8 cellular contexts compared by ENCODE assay signal in genomic region chr4:3292571-3293409, GRCh38. TPM values are rescaled to one million over a fixed set of nuclear protein-coding genes. Genes with fewer than 3 reads are reported as not detected.
DNase-seq lines count a peak whose midpoint lies in the region; ATAC-seq and TF ChIP-seq lines count a peak whose summit lies in the region.

Gene RGS12, plus strand, starts transcription at chr4:3293021. Its CDS starts 23,150 bp downstream, at chr4:3316171.

- peak within 1 kb of the TSS; percentile 100 for H3K4me2 ChIP-seq in fibroblast of lung (ENCODE audit: extremely low read depth, insufficient read depth, low read length)

- peak within 1 kb of the TSS; percentile 88 for H3K4me3 Mint-ChIP-seq in activated T-helper 17 cell treated with anti-CD3 and anti-CD28 coated beads, Interleukin-2, amount 50 U/mL, for 72 hours
- peak within 1 kb of the TSS; percentile 86 to 98 (median 92) for H3K4me3 Mint-ChIP-seq in naive thymus-derived CD4-positive, alpha-beta T cell
- peak within 1 kb of the TSS; percentile 93 for H3K4me3 Mint-ChIP-seq in stimulated activated effector memory CD8-positive, alpha-beta T cell treated with anti-CD3 and anti-CD28 coated beads, Interleukin-12 subunit alpha, Interleukin-12 subunit beta, amount 100 ng/mL, for 72 hours

- peak within 1 kb of the TSS; percentile 81 for H3K27ac ChIP-seq in fibroblast of lung (ENCODE audit: insufficient read depth, low read length)
- peak within 1 kb of the TSS; percentile 69 for H3K27ac ChIP-seq in naive thymus-derived CD4-positive, alpha-beta T cell (ENCODE audit: low read depth, low read length)

- H3K27me3 ChIP-seq in fibroblast of lung (ENCODE audit: control insufficient read depth, insufficient read depth, low read length): no peaks in the 10 kb centered on the region
- H3K27me3 ChIP-seq in naive thymus-derived CD4-positive, alpha-beta T cell (ENCODE audit: control insufficient read depth in 2 of 2, insufficient read depth in 2 of 2, low read length in 2 of 2): no peaks in the 10 kb centered on the region

- H4K20me1 ChIP-seq in fibroblast of lung (ENCODE audit: control insufficient read depth, extremely low read depth, insufficient read depth, low read length): no peaks in the 10 kb centered on the region

- peaks cover 9% of the 10 kb centered on the region for H3K27me3 Mint-ChIP-seq in activated T-helper 17 cell treated with anti-CD3 and anti-CD28 coated beads, Interleukin-2, amount 50 U/mL, for 72 hours
- peaks cover 0 to 68% (median 0%) of the 10 kb centered on the region in 5 donors for H3K27me3 Mint-ChIP-seq in naive thymus-derived CD4-positive, alpha-beta T cell

- peaks cover 4% of the 10 kb centered on the region for H3K9me3 Mint-ChIP-seq in activated T-helper 17 cell treated with anti-CD3 and anti-CD28 coated beads, Interleukin-2, amount 50 U/mL, for 72 hours
- peaks cover 0 to 9% (median 2%) of the 10 kb centered on the region in 11 donors for H3K9me3 Mint-ChIP-seq in naive thymus-derived CD4-positive, alpha-beta T cell
- H3K9me3 Mint-ChIP-seq in stimulated activated effector memory CD8-positive, alpha-beta T cell treated with anti-CD3 and anti-CD28 coated beads, Interleukin-12 subunit alpha, Interleukin-12 subunit beta, amount 100 ng/mL, for 72 hours: peaks cover 3% of the 10 kb centered on the region

- H3K79me2 ChIP-seq in fibroblast of lung (ENCODE audit: control insufficient read depth, insufficient read depth, low read length): peaks cover 22% of the 10 kb centered on the region

- no peak for TF ChIP-seq CTCF in fibroblast of lung (conservative IDR thresholded peaks at IDR 0.05 in 1 of 2, IDR thresholded peaks at IDR 0.05 in 1 of 2; ENCODE audit: low read depth in 1 of 2, low read length in 2 of 2)

- H3K36me3 ChIP-seq in fibroblast of lung (ENCODE audit: control insufficient read depth, insufficient read depth, low read length): no peaks in the 10 kb centered on the region
- H3K36me3 ChIP-seq in naive thymus-derived CD4-positive, alpha-beta T cell (ENCODE audit: control insufficient read depth in 2 of 3, insufficient read depth in 3 of 3, low read length in 3 of 3): peaks cover 0 to 5% (median 0%) of the 10 kb centered on the region in 3 experiments

- no peaks in the 10 kb centered on the region for H3K36me3 Mint-ChIP-seq in activated T-helper 17 cell treated with anti-CD3 and anti-CD28 coated beads, Interleukin-2, amount 50 U/mL, for 72 hours (ENCODE audit: low read depth)
- peaks cover 0 to 7% (median 0%) of the 10 kb centered on the region in 5 donors for H3K36me3 Mint-ChIP-seq in naive thymus-derived CD4-positive, alpha-beta T cell
- no peaks in the 10 kb centered on the region for H3K36me3 Mint-ChIP-seq in stimulated activated effector memory CD8-positive, alpha-beta T cell treated with anti-CD3 and anti-CD28 coated beads, Interleukin-12 subunit alpha, Interleukin-12 subunit beta, amount 100 ng/mL, for 72 hours

- peak within 1 kb of the TSS; percentile 66 for H3K4me3 ChIP-seq in Jurkat, Clone E6-1 (ENCODE audit: low read length)
- peak within 1 kb of the TSS; percentile 80 to 92 (median 82) for H3K4me3 ChIP-seq in fibroblast of lung (replicated peaks in 1 of 4; ENCODE audit: control extremely low read depth in 1 of 4, insufficient read depth in 1 of 4, low read depth in 3 of 4, low read length in 4 of 4)
- peak within 1 kb of the TSS; percentile 79 for H3K4me3 ChIP-seq in naive thymus-derived CD4-positive, alpha-beta T cell (ENCODE audit: low read length)

- in situ Hi-C loops in Caki2 (cut with HindIII; ENCODE audit: low pct_unique_long_range_greater_than_20kb, low sequenced_read_pairs): no loop called here

- POLR2A ChIA-PET in naive thymus-derived CD4-positive, alpha-beta T cell (lab: Charles Lee): interaction anchor here (0.7 to 0.9 kb wide), 2 partner anchors 11 to 14 kb away, joined by 3 read pairs; no protein-coding TSS in a partner anchor

- CTCF ChIA-PET in naive thymus-derived CD4-positive, alpha-beta T cell (lab: Charles Lee): no interaction called here

- intact Hi-C loops in naive thymus-derived CD4-positive, alpha-beta T cell (cut with micrococcal nuclease): loop anchor here (1.0 to 5.0 kb wide), 7 partner anchors 10 to 665 kb away; partner anchors contain the start of genes GRK4 (in 2 of the 2), HTT (in 2 of the 2), HTT-AS (in 2 of the 2) and NOP14 (in 2 of the 2)

- no peaks in the 10 kb centered on the region for H3K9me3 ChIP-seq in fibroblast of lung (ENCODE audit: control insufficient read depth, insufficient read depth, low read depth, low read length)
- H3K9me3 ChIP-seq in naive thymus-derived CD4-positive, alpha-beta T cell (ENCODE audit: control insufficient read depth in 2 of 3, low read length in 3 of 3): no peaks in the 10 kb centered on the region

- DNase-seq in Caki2 (ENCODE audit: low read depth) (peak; percentile 77), RKO (ENCODE audit: low spot score) (peak; percentile 93), fibroblast of lung (ENCODE audit: low read depth in 2 of 2) (peak; percentile 90 to 94)
- peak; percentile 79 for DNase-seq in Jurkat, Clone E6-1 (ENCODE audit: low read depth, low spot score)
- peak; percentile 65 to 91 (median 75) for DNase-seq in naive thymus-derived CD4-positive, alpha-beta T cell
- DNase-seq in stimulated activated effector memory CD8-positive, alpha-beta T cell treated with anti-CD3 and anti-CD28 coated beads, Interleukin-12 subunit alpha, Interleukin-12 subunit beta, amount 100 ng/mL, for 72 hours (ENCODE audit: low spot score in 2 of 2): peak; percentile 78 to 96

- peaks cover 6% of the 10 kb centered on the region for H3K4me1 Mint-ChIP-seq in activated T-helper 17 cell treated with anti-CD3 and anti-CD28 coated beads, Interleukin-2, amount 50 U/mL, for 72 hours
- peaks cover 12 to 37% (median 33%) of the 10 kb centered on the region in 7 donors for H3K4me1 Mint-ChIP-seq in naive thymus-derived CD4-positive, alpha-beta T cell
- H3K4me1 Mint-ChIP-seq in stimulated activated effector memory CD8-positive, alpha-beta T cell treated with anti-CD3 and anti-CD28 coated beads, Interleukin-12 subunit alpha, Interleukin-12 subunit beta, amount 100 ng/mL, for 72 hours: peaks cover 25% of the 10 kb centered on the region

- peak within 1 kb of the TSS; percentile 85 for H3K9ac ChIP-seq in fibroblast of lung (ENCODE audit: insufficient read depth, low read length)

- ATAC-seq in GM21576 (IDR thresholded peaks at IDR 0.05; ENCODE audit: unreplicated experiment): peak; percentile 59
- peak; percentile 93 for ATAC-seq in activated T-helper 17 cell treated with anti-CD3 and anti-CD28 coated beads, Interleukin-2, amount 50 U/mL, for 72 hours (replicated peaks)
- ATAC-seq in naive thymus-derived CD4-positive, alpha-beta T cell: peak; percentile 91
- ATAC-seq in stimulated activated effector memory CD8-positive, alpha-beta T cell treated with anti-CD3 and anti-CD28 coated beads, Interleukin-12 subunit alpha, Interleukin-12 subunit beta, amount 100 ng/mL, for 72 hours: peak; percentile 93

- H3K27ac Mint-ChIP-seq in activated T-helper 17 cell treated with anti-CD3 and anti-CD28 coated beads, Interleukin-2, amount 50 U/mL, for 72 hours: peak within 1 kb of the TSS; percentile 81
- peak within 1 kb of the TSS; percentile 68 to 93 (median 82) for H3K27ac Mint-ChIP-seq in naive thymus-derived CD4-positive, alpha-beta T cell
- peak within 1 kb of the TSS; percentile 91 for H3K27ac Mint-ChIP-seq in stimulated activated effector memory CD8-positive, alpha-beta T cell treated with anti-CD3 and anti-CD28 coated beads, Interleukin-12 subunit alpha, Interleukin-12 subunit beta, amount 100 ng/mL, for 72 hours

- peak within 1 kb of the TSS; percentile 94 for H2AFZ ChIP-seq in fibroblast of lung (ENCODE audit: low read length)

- peaks cover 8% of the 10 kb centered on the region for H3K4me1 ChIP-seq in fibroblast of lung (ENCODE audit: control insufficient read depth, extremely low read depth, insufficient read depth, low read length)
- H3K4me1 ChIP-seq in naive thymus-derived CD4-positive, alpha-beta T cell (ENCODE audit: control insufficient read depth in 2 of 2, insufficient read depth in 2 of 2, low read length in 2 of 2): peaks cover 5 to 8% of the 10 kb centered on the region in 2 donors

RNA-seq across cellular contexts. Expression of gene RGS12, which starts in this region (rescaled TPM):
- 13.1 and 27.0 TPM in 2 replicates for total RNA-seq in Caki2 (2014; rRNA removed; shearing (Covaris generic); ENCODE audit: low replicate concordance)
- polyA plus RNA-seq in Jurkat, Clone E6-1 (2012; ENCODE audit: insufficient read depth, insufficient read length): 21.5 TPM
- 10 to 100 TPM in 1 of 2 donors, 1 to 10 TPM in 1; 9.2 to 10.6 TPM for total RNA-seq in activated T-helper 17 cell treated with anti-CD3 and anti-CD28 coated beads, Interleukin-2, amount 50 U/mL, for 72 hours
- 15.7 and 21.1 TPM in 2 replicates for total RNA-seq in fibroblast of lung
- 5.1 and 19.7 TPM in 2 replicates for polyA plus RNA-seq in fibroblast of lung
- polyA plus RNA-seq in fibroblast of lung (2012): 17.1 and 18.3 TPM in 2 replicates
- 9.1 and 38.3 TPM in 2 replicates for polyA minus RNA-seq in fibroblast of lung (ENCODE audit: low replicate concordance)
- 10 to 100 TPM in 1 of 5 experiments, 1 to 10 TPM in 4; 2.5 to 13.3 (median 7.5) TPM for total RNA-seq in naive thymus-derived CD4-positive, alpha-beta T cell
- 10 to 100 TPM in 1 of 2 donors, 1 to 10 TPM in 1; 6.6 to 16.0 TPM for polyA plus RNA-seq in naive thymus-derived CD4-positive, alpha-beta T cell

Comparison
In these comparisons a context has a peak if more than half of its experiments do, and no peak if none do; other contexts are left out.
1. Peak in every context shown above with its lines: DNase-seq, ATAC-seq, H3K4me3 ChIP-seq and H3K27ac ChIP-seq.